21 cellular contexts compared by ENCODE assay signal in genomic region chr2:69183659-69184058, GRCh38.
"Had no signal": no experiment of that assay in that cellular context is flagged by ENCODE, and none has a peak within 500 bp of the region (broad histone marks: within the 10 kb centered on the region; RNA-seq: fewer than 3 reads in every experiment).

No MANE protein-coding gene starts in this region.

- H3K27ac Mint-ChIP-seq: activated naive CD4-positive, alpha-beta T cell treated with anti-CD3 and anti-CD28 coated beads, Interleukin-2, amount 50 U/mL, for 72 hours; activated T-cell treated with anti-CD3 and anti-CD28 coated beads, Interleukin-2, amount 50 U/mL, for 72 hours; endodermal cell; immature natural killer cell; naive thymus-derived CD8-positive, alpha-beta T cell; stimulated activated memory B cell treated with anti-CD40 and anti-IgM and Interleukin-4, amounts not matched to agents 10 μg/mL and 1 μg/mL and 100 μg/mL, for 72 hours; T-cell had no signal

- ATAC-seq: activated naive CD4-positive, alpha-beta T cell treated with anti-CD3 and anti-CD28 coated beads, Interleukin-2, amount 50 U/mL, for 72 hours; activated T-cell treated with anti-CD3 and anti-CD28 coated beads, Interleukin-2, amount 50 U/mL, for 72 hours; gastroesophageal sphincter; heart right ventricle; naive thymus-derived CD8-positive, alpha-beta T cell; pancreas; right lobe of liver; stimulated activated memory B cell treated with anti-CD40 and anti-IgM and Interleukin-4, amounts not matched to agents 10 μg/mL and 1 μg/mL and 100 μg/mL, for 72 hours; T-cell had no signal

- H3K9me3 Mint-ChIP-seq: activated naive CD4-positive, alpha-beta T cell treated with anti-CD3 and anti-CD28 coated beads, Interleukin-2, amount 50 U/mL, for 72 hours; activated T-cell treated with anti-CD3 and anti-CD28 coated beads, Interleukin-2, amount 50 U/mL, for 72 hours; endodermal cell; immature natural killer cell; naive thymus-derived CD8-positive, alpha-beta T cell; stimulated activated memory B cell treated with anti-CD40 and anti-IgM and Interleukin-4, amounts not matched to agents 10 μg/mL and 1 μg/mL and 100 μg/mL, for 72 hours; T-cell had no signal

- FAIRE-seq: colon, pancreas had no signal

- H3K4me3 ChIP-seq: cardiac muscle cell, gastroesophageal sphincter, heart right ventricle, pancreas, right lobe of liver, SK-N-MC, spleen had no signal

- H3K4me1 ChIP-seq: pancreas, right lobe of liver had no signal

- H3K4me1 Mint-ChIP-seq: immature natural killer cell; naive thymus-derived CD8-positive, alpha-beta T cell; stimulated activated memory B cell treated with anti-CD40 and anti-IgM and Interleukin-4, amounts not matched to agents 10 μg/mL and 1 μg/mL and 100 μg/mL, for 72 hours; T-cell had no signal

- H3K27me3 ChIP-seq: cardiac muscle cell, gastroesophageal sphincter, heart right ventricle, pancreas, right lobe of liver, spleen had no signal

- H3K9me3 ChIP-seq: gastroesophageal sphincter, heart right ventricle, pancreas, right lobe of liver, spleen had no signal

- H3K36me3 ChIP-seq: pancreas, right lobe of liver, spleen had no signal

- DNase-seq: activated CD4-positive, alpha-beta T cell treated with anti-CD3 and anti-CD28 coated beads, Interleukin-2, amount 50 U/mL, for 1 hour; activated CD8-positive, alpha-beta memory T cell treated with anti-CD3 and anti-CD28 coated beads for 24 hours; activated CD8-positive, alpha-beta memory T cell treated with anti-CD3 and anti-CD28 coated beads, Interleukin-2, amount 50 U/mL, for 48 hours; activated gamma-delta T cell; activated T-cell treated with anti-CD3 and anti-CD28 coated beads, Interleukin-2, amount 50 U/mL, for 72 hours; endodermal cell; heart right ventricle; immature natural killer cell; mesenchymal stem cell; naive thymus-derived CD8-positive, alpha-beta T cell; pancreas; right lobe of liver; spleen; stimulated activated CD4-positive, alpha-beta T cell treated with anti-CD3 and anti-CD28 coated beads, Interleukin-4, amount 100 ng/mL, for 4 hours; T-cell had no signal

- H3K4me3 Mint-ChIP-seq: activated T-cell treated with anti-CD3 and anti-CD28 coated beads, Interleukin-2, amount 50 U/mL, for 72 hours; endodermal cell; immature natural killer cell; naive thymus-derived CD8-positive, alpha-beta T cell; stimulated activated memory B cell treated with anti-CD40 and anti-IgM and Interleukin-4, amounts not matched to agents 10 μg/mL and 1 μg/mL and 100 μg/mL, for 72 hours; T-cell had no signal

- H3K27ac ChIP-seq: cardiac muscle cell, heart right ventricle, pancreas, right lobe of liver, spleen had no signal

- H3K36me3 Mint-ChIP-seq: activated naive CD4-positive, alpha-beta T cell treated with anti-CD3 and anti-CD28 coated beads, Interleukin-2, amount 50 U/mL, for 72 hours; immature natural killer cell; naive thymus-derived CD8-positive, alpha-beta T cell; stimulated activated memory B cell treated with anti-CD40 and anti-IgM and Interleukin-4, amounts not matched to agents 10 μg/mL and 1 μg/mL and 100 μg/mL, for 72 hours; T-cell had no signal
